ENCODE assay signal across 1 cellular context in the genomic region with DNA sequence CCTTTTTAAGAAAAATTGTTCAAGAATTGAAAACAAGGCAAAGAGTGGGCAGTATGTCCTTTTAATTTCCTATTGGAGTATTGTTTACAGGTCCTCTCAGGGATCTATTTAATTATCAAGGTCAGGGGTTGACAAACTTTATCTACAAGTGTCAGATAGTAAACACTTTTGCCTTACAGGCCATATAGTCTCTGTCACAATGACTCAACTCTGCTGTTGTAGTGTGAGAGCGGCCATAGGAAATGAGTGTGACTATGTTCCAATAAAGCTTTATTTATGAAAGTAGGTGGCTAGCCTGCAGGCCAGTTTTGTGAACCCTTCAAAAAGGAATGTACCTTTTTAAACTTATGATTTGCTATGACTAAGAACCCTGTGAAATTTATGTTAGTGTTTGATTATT.
TF ChIP-seq lines count a peak whose summit lies in the region.

No MANE protein-coding gene starts in this region.

TF ChIP-seq in endothelial cell of umbilical vein, 7 proteins besides CTCF, POLR2A, EP300 and RAD21 (continued from another document):
- peak; percentile 44 for TF ChIP-seq FOS (IDR thresholded peaks at IDR 0.05; ENCODE audit: borderline replicate concordance, insufficient read depth, low read length)
